In genomic region chr22:44988671-44989070, GRCh38 we compare ENCODE assay signal across 1 cellular context.
TF ChIP-seq lines count a peak whose summit lies in the region.

No MANE protein-coding gene starts in this region.

TF ChIP-seq in GM23338, 12 proteins besides CTCF, POLR2A, EP300 and RAD21 (continued from another document):
- TF ChIP-seq ZNF462 (CRISPR knock-in tag; IDR thresholded peaks at IDR 0.05) (no peak), EZH2 (IDR thresholded peaks at IDR 0.05; ENCODE audit: low read depth, unreplicated experiment) (no peak), ZNF114 (CRISPR knock-in tag; IDR thresholded peaks at IDR 0.05) (no peak), CREB1 (CRISPR knock-in tag; IDR thresholded peaks at IDR 0.05; ENCODE audit: low read depth) (no peak), EZH2phosphoT487 (IDR thresholded peaks at IDR 0.05; ENCODE audit: unreplicated experiment) (no peak)
